8 cellular contexts compared by ENCODE assay signal in genomic region chr11:90222459-90223247, GRCh38. TPM values are rescaled to one million over a fixed set of nuclear protein-coding genes. Genes with fewer than 3 reads are reported as not detected.
DNase-seq lines count a peak whose midpoint lies in the region; ATAC-seq and TF ChIP-seq lines count a peak whose summit lies in the region.

CHORDC1 (minus strand) TSS chr11:90223049; CDS start chr11:90222954, 95 bp downstream.

- no peaks in the 10 kb centered on the region for H3K27me3 ChIP-seq in kidney epithelial cell (ENCODE audit: control insufficient read depth, insufficient read depth, low read length)

- H3K4me3 ChIP-seq in choroid plexus epithelial cell (ENCODE audit: low read depth, low read length): peak within 1 kb of the TSS; percentile 82
- peak within 1 kb of the TSS; percentile 93 for H3K4me3 ChIP-seq in kidney epithelial cell (ENCODE audit: low read depth, low read length)

- no peak for TF ChIP-seq CTCF in choroid plexus epithelial cell (conservative IDR thresholded peaks at IDR 0.05; ENCODE audit: low read depth, low read length)
- no peak for TF ChIP-seq CTCF in kidney epithelial cell (IDR thresholded peaks at IDR 0.05; ENCODE audit: insufficient read depth, low read length, poor library complexity, severe bottlenecking)

- H3K36me3 ChIP-seq in kidney epithelial cell (ENCODE audit: control insufficient read depth, insufficient read depth, low read length): no peaks in the 10 kb centered on the region

- DNase-seq in Ammon's horn (ENCODE audit: low spot score) (peak; percentile 92), NCI-H510A treated with DMSO at 0.1 percent for 48 hours (lab: John Stamatoyannopoulos, UW) (peak; percentile 83), choroid plexus epithelial cell (ENCODE audit: low read depth) (peak; percentile 74), kidney epithelial cell (ENCODE audit: low read depth) (peak; percentile 49)
- peak; percentile 87 to 91 for DNase-seq in activated CD4-positive, alpha-beta T cell treated with anti-CD3 and anti-CD28 coated beads for 24 hours (ENCODE audit: low read depth in 2 of 2)
- DNase-seq in stimulated activated CD4-positive, alpha-beta T cell treated with anti-CD3 and anti-CD28 coated beads, Interleukin-15, amount 100 ng/mL, for 48 hours (ENCODE audit: low read depth in 2 of 2): peak; percentile 89

- peak; percentile 85 for ATAC-seq in GM19043 (IDR thresholded peaks at IDR 0.05; ENCODE audit: low read depth, unreplicated experiment)
- ATAC-seq in HG03354 (IDR thresholded peaks at IDR 0.05; ENCODE audit: poor library complexity, severe bottlenecking, unreplicated experiment): peak; percentile 93

RNA-seq across cellular contexts. Expression of gene CHORDC1, which starts in this region (rescaled TPM):
- 48.3 and 49.2 TPM in 2 replicates for total RNA-seq in kidney epithelial cell

Comparison
In these comparisons a context has a peak if more than half of its experiments do, and no peak if none do; other contexts are left out.
1. Peak in every context shown above with its lines: DNase-seq, ATAC-seq and H3K4me3 ChIP-seq.